12 cellular contexts compared by ENCODE assay signal in genomic region chr20:51529027-51529749, GRCh38. TPM values are rescaled to one million over a fixed set of nuclear protein-coding genes. Genes with fewer than 3 reads are reported as not detected.
DNase-seq lines count a peak whose midpoint lies in the region; ATAC-seq and TF ChIP-seq lines count a peak whose summit lies in the region.
"Had no signal": no experiment of that assay in that cellular context is flagged by ENCODE, and none has a peak within 500 bp of the region (broad histone marks: within the 10 kb centered on the region; RNA-seq: fewer than 3 reads in every experiment).

No MANE protein-coding gene starts in this region.

- peak overlapping the region; percentile 94 to 99 for H3K27ac Mint-ChIP-seq in activated naive CD4-positive, alpha-beta T cell treated with anti-CD3 and anti-CD28 coated beads, Interleukin-2, amount 50 U/mL, for 72 hours
- H3K27ac Mint-ChIP-seq in naive thymus-derived CD8-positive, alpha-beta T cell = peak overlapping the region; percentile 49 to 97 (median 74)

- peaks cover 95% of the 10 kb centered on the region for H3K4me1 ChIP-seq in Karpas-422 (ENCODE audit: low read length)

- H2AFZ ChIP-seq in Karpas-422 (ENCODE audit: low read length) = no peak overlapping the region

- peak; percentile 82 for DNase-seq in AG08395 (ENCODE audit: low spot score)
- peak; percentile 70 for DNase-seq in Karpas-422
- peak in 1 of 2 donors; percentile 45 for DNase-seq in activated naive CD4-positive, alpha-beta T cell treated with anti-CD3 and anti-CD28 coated beads, Interleukin-2, amount 50 U/mL, for 72 hours (ENCODE audit: low spot score in 2 of 2)
- DNase-seq in naive thymus-derived CD8-positive, alpha-beta T cell = no peak
- no peak for DNase-seq in MG63
- no peak for DNase-seq in HEK293T (ENCODE audit: extremely low spot score)
- DNase-seq in DMS 273 (lab: John Stamatoyannopoulos, UW; ENCODE audit: unreplicated experiment) = no peak
- no peak for DNase-seq in NCI-H1436 treated with DMSO at 0.1 percent for 48 hours (lab: John Stamatoyannopoulos, UW)
- DNase-seq: DMS153, H9, heart right ventricle, MM.1S had no signal

- peak overlapping the region; percentile 40 for H3K4me2 ChIP-seq in Karpas-422 (ENCODE audit: low read depth, low read length, poor library complexity, severe bottlenecking)

- H3K9me3 Mint-ChIP-seq in activated naive CD4-positive, alpha-beta T cell treated with anti-CD3 and anti-CD28 coated beads, Interleukin-2, amount 50 U/mL, for 72 hours = no peaks in the 10 kb centered on the region
- no peaks in the 10 kb centered on the region for H3K9me3 Mint-ChIP-seq in naive thymus-derived CD8-positive, alpha-beta T cell
- H3K9me3 Mint-ChIP-seq: H9 had no signal

- CTCF ChIA-PET in HEK293T (lab: Yijun Ruan, JAX) = interaction anchor here (0.6 kb wide), 1 partner anchor 24 kb away, joined by 3 read pairs; no protein-coding TSS in a partner anchor

- ATAC-seq in activated naive CD4-positive, alpha-beta T cell treated with anti-CD3 and anti-CD28 coated beads, Interleukin-2, amount 50 U/mL, for 72 hours = peak; percentile 2 to 6
- no peak for ATAC-seq in naive thymus-derived CD8-positive, alpha-beta T cell
- ATAC-seq: heart right ventricle had no signal

- H3K27ac ChIP-seq in Karpas-422 (ENCODE audit: low read length) = peak overlapping the region; percentile 74

- H4K20me1 ChIP-seq in Karpas-422 (ENCODE audit: insufficient read depth, low read depth, low read length) = peaks cover 18% of the 10 kb centered on the region; the same call in 1 of the 2 replicates

- H3K4me1 Mint-ChIP-seq in naive thymus-derived CD8-positive, alpha-beta T cell = peaks cover 53 to 99% (median 91%) of the 10 kb centered on the region in 4 donors

- H3K9me2 ChIP-seq in Karpas-422 (replicated peaks; ENCODE audit: insufficient read depth, low read length) = no peaks in the 10 kb centered on the region

- H3K4me3 Mint-ChIP-seq in naive thymus-derived CD8-positive, alpha-beta T cell = peak overlapping the region in 9 of 10 donors; percentile 36 to 68 (median 57)
- H3K4me3 Mint-ChIP-seq: H9 had no signal

- 0 out of 2 replicates have a peak overlapping the region, but pooled peaks have one; percentile 27 for H3K4me3 ChIP-seq in Karpas-422 (ENCODE audit: low read length)
- H3K4me3 ChIP-seq in MG63 = no peak overlapping the region

- POLR2A ChIA-PET in naive thymus-derived CD8-positive, alpha-beta T cell (lab: Charles Lee) = interaction anchor here (1.2 to 2.1 kb wide), 3 partner anchors 9 to 14 kb away, joined by 3 to 9 read pairs (median 6); partner anchors contain the start of gene NFATC2
- POLR2A ChIA-PET in HEK293T (lab: Yijun Ruan, JAX) = no interaction called here

- H3K36me3 ChIP-seq in Karpas-422 (ENCODE audit: insufficient read depth, low read length) (0 out of 2 replicates have a peak, but pooled peaks cover 6% of the 10 kb centered on the region), MG63 (no peaks in the 10 kb centered on the region)
- H3K36me3 ChIP-seq: heart right ventricle had no signal

- H3K36me3 Mint-ChIP-seq in activated naive CD4-positive, alpha-beta T cell treated with anti-CD3 and anti-CD28 coated beads, Interleukin-2, amount 50 U/mL, for 72 hours = peaks cover 0 to 30% of the 10 kb centered on the region in 2 donors
- H3K36me3 Mint-ChIP-seq in naive thymus-derived CD8-positive, alpha-beta T cell = peaks cover 0 to 14% (median 0%) of the 10 kb centered on the region in 3 donors

- H3K27me3 Mint-ChIP-seq in naive thymus-derived CD8-positive, alpha-beta T cell = no peaks in the 10 kb centered on the region

- peaks cover 100% of the 10 kb centered on the region for H3K79me2 ChIP-seq in Karpas-422 (ENCODE audit: low read length)

- H3K27me3 ChIP-seq in Karpas-422 (ENCODE audit: low read length) (no peaks in the 10 kb centered on the region), MG63 (no peaks in the 10 kb centered on the region)
- H3K27me3 ChIP-seq: heart right ventricle had no signal

- peak overlapping the region; percentile 43 for H3K9ac ChIP-seq in Karpas-422 (ENCODE audit: low read length)

- no peaks in the 10 kb centered on the region for H3K9me3 ChIP-seq in Karpas-422 (ENCODE audit: low read length)
- no peaks in the 10 kb centered on the region for H3K9me3 ChIP-seq in MG63
- H3K9me3 ChIP-seq: heart right ventricle had no signal

TF ChIP-seq in HEK293T, 16 proteins besides CTCF, POLR2A, EP300 and RAD21:
- TF ChIP-seq NFRKB (IDR thresholded peaks at IDR 0.05) (no peak), PKNOX1 (IDR thresholded peaks at IDR 0.05) (no peak), FOXA1 (IDR thresholded peaks at IDR 0.05) (no peak), ARNT (IDR thresholded peaks at IDR 0.05) (no peak), FOXK2 (IDR thresholded peaks at IDR 0.05) (no peak), L3MBTL2 (conservative IDR thresholded peaks at IDR 0.05) (no peak), FOXM1 (IDR thresholded peaks at IDR 0.05; ENCODE audit: borderline replicate concordance) (no peak), TARDBP (IDR thresholded peaks at IDR 0.05) (no peak), SP1 (IDR thresholded peaks at IDR 0.05) (no peak), HDGF (IDR thresholded peaks at IDR 0.05; ENCODE audit: borderline replicate concordance) (no peak), SUZ12 (IDR thresholded peaks at IDR 0.05) (no peak)

RNA-seq across cellular contexts. Expression of gene NFATC2, which starts 13.3 kb away (rescaled TPM):
- total RNA-seq in Karpas-422 (2014; rRNA removed; shearing (Covaris generic); ENCODE audit: low replicate concordance) = 22.5 and 32.3 TPM in 2 replicates
- total RNA-seq in activated naive CD4-positive, alpha-beta T cell treated with anti-CD3 and anti-CD28 coated beads, Interleukin-2, amount 50 U/mL, for 72 hours = 10 to 100 TPM; 29.9 to 39.4 TPM
- total RNA-seq in naive thymus-derived CD8-positive, alpha-beta T cell = 10 to 100 TPM; 34.0 to 36.3 TPM
- 10 to 100 TPM; 14.5 to 23.8 (median 14.5) TPM for polyA plus RNA-seq in naive thymus-derived CD8-positive, alpha-beta T cell
- not detected in 2 replicates for total RNA-seq in MG63 (2014; rRNA removed; shearing (Covaris generic); ENCODE audit: low replicate concordance)

Comparison
In these comparisons a context has a peak if more than half of its experiments do, and no peak if none do; other contexts are left out.
1. DNase-seq: peak in AG08395 (single experiment) and Karpas-422 (single experiment); none in naive thymus-derived CD8-positive, alpha-beta T cell (0 of 10), MG63 (single experiment), HEK293T (single experiment), DMS 273 (single experiment) and NCI-H1436 treated with DMSO at 0.1 percent for 48 hours (single experiment).
2. ATAC-seq: peak in activated naive CD4-positive, alpha-beta T cell treated with anti-CD3 and anti-CD28 coated beads, Interleukin-2, amount 50 U/mL, for 72 hours (2 of 2); none in naive thymus-derived CD8-positive, alpha-beta T cell (0 of 2).
3. RNA of gene NFATC2, which starts 13.3 kb away (total RNA-seq): 29.9 to 39.4 TPM in activated naive CD4-positive, alpha-beta T cell treated with anti-CD3 and anti-CD28 coated beads, Interleukin-2, amount 50 U/mL, for 72 hours, 34.0 to 36.3 TPM in naive thymus-derived CD8-positive, alpha-beta T cell and 22.5 to 32.3 TPM in Karpas-422; not detected in MG63; every median in the first group is over 10 times any median in the second.